8 cellular contexts compared by ENCODE assay signal in the genomic region with DNA sequence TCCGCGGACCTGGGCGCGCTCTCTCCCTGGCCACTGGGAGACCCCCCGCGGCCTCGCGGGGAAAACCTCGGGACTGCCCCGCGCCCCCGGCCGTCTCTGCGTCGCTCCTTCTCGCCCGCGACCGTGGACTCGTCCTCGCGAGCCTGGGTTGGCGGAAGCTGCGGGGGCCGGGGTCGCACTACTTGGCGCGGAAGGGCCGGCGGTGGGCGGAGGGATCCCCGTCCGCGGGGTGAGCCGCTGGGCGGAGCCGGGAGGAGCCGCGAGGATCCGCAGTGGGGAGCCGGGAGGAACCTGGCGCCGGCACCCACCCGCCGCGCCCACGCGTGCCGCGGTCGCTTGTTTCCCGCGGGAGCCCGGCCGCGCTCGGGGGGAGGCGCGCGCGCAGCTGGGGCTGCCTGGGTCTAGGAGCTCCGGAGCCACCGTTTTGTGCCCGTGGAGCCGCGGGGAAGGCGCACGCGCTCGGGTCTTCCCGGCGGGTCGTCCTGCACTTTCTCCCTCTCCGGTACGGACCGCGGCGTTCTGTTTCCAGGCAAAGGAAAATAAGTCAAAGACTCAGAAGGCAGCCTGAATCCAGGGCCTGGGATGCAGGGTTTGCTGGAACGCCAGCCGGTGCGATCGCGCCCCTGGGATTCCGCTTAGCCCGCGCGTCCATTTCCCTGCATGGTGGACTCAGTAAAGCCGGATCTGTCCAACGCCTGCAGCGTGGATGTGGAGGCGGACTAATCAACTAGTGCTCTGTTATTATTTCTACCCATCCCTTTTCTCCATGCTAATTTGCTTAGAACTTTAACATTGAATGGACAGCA. TPM values are rescaled to one million over a fixed set of nuclear protein-coding genes. Genes with fewer than 3 reads are reported as not detected.
DNase-seq lines count a peak whose midpoint lies in the region; ATAC-seq and TF ChIP-seq lines count a peak whose summit lies in the region.

No MANE protein-coding gene starts in this region.

- H3K4me3 ChIP-seq in PC-3 (ENCODE audit: low read length), result peak overlapping the region; percentile 89
- H3K4me3 ChIP-seq in fibroblast of the aortic adventitia (ENCODE audit: low read depth, low read length), result peak overlapping the region; percentile 77
- peak overlapping the region; percentile 82 for H3K4me3 ChIP-seq in neural cell (ENCODE audit: low read length)

- H3K9me3 Mint-ChIP-seq in activated T-helper 17 cell treated with anti-CD3 and anti-CD28 coated beads, Interleukin-2, amount 50 U/mL, for 72 hours, result no peaks in the 10 kb centered on the region
- no peaks in the 10 kb centered on the region for H3K9me3 Mint-ChIP-seq in stimulated activated naive CD8-positive, alpha-beta T cell treated with anti-CD3 and anti-CD28 coated beads, Interleukin-15, amount 100 ng/mL, for 72 hours

- H3K27me3 ChIP-seq in PC-3 (ENCODE audit: low read length) (no peaks in the 10 kb centered on the region), neural cell (ENCODE audit: insufficient read depth, low read depth, low read length) (no peaks in the 10 kb centered on the region)

- DNase-seq in D341Med (ENCODE audit: low spot score) (peak; percentile 92), PC-3 (peak; percentile 59), fibroblast of the aortic adventitia (ENCODE audit: low read depth) (peak; percentile 74)
- DNase-seq in stimulated activated naive CD8-positive, alpha-beta T cell treated with anti-CD3 and anti-CD28 coated beads, Interleukin-15, amount 100 ng/mL, for 72 hours, result peak; percentile 76 to 78

- H3K79me2 ChIP-seq in PC-3 (ENCODE audit: low read length) (peaks cover 8% of the 10 kb centered on the region; the same call in 1 of the 2 replicates), neural cell (replicated peaks; ENCODE audit: insufficient read depth, low read length) (peaks cover 5% of the 10 kb centered on the region)

- ATAC-seq in GM19328 (IDR thresholded peaks at IDR 0.05; ENCODE audit: unreplicated experiment) (peak; percentile 35), HG03469 (IDR thresholded peaks at IDR 0.05; ENCODE audit: unreplicated experiment) (peak; percentile 25), PC-3 (peak; percentile 59)
- peak; percentile 34 for ATAC-seq in activated T-helper 17 cell treated with anti-CD3 and anti-CD28 coated beads, Interleukin-2, amount 50 U/mL, for 72 hours (replicated peaks)
- ATAC-seq in stimulated activated naive CD8-positive, alpha-beta T cell treated with anti-CD3 and anti-CD28 coated beads, Interleukin-15, amount 100 ng/mL, for 72 hours, result peak; percentile 47

- H3K4me1 ChIP-seq in PC-3 (ENCODE audit: insufficient read depth, low read length), result peaks cover 12% of the 10 kb centered on the region; the same call in 1 of the 2 replicates

- CTCF ChIA-PET in PC-3 (lab: Charles Lee), result interaction anchor here (0.6 kb wide), 1 partner anchor 243 kb away, joined by 4 read pairs; no protein-coding TSS in a partner anchor

- POLR2A ChIA-PET in PC-3 (lab: Charles Lee; ENCODE audit: unreplicated experiment), result interaction anchor here (0.6 kb wide), 2 partner anchors 177 to 805 kb away, joined by 3 read pairs; no protein-coding TSS in a partner anchor

- TF ChIP-seq EP300 in neural cell (conservative IDR thresholded peaks at IDR 0.05; ENCODE audit: poor library complexity, severe bottlenecking), result no peak

- H3K9me2 ChIP-seq in PC-3 (replicated peaks; ENCODE audit: low read length) (no peaks in the 10 kb centered on the region), neural cell (ENCODE audit: insufficient read depth, low read length) (no peaks in the 10 kb centered on the region)

- peak overlapping the region; percentile 87 for H3K27ac Mint-ChIP-seq in activated T-helper 17 cell treated with anti-CD3 and anti-CD28 coated beads, Interleukin-2, amount 50 U/mL, for 72 hours
- H3K27ac Mint-ChIP-seq in stimulated activated naive CD8-positive, alpha-beta T cell treated with anti-CD3 and anti-CD28 coated beads, Interleukin-15, amount 100 ng/mL, for 72 hours, result peak overlapping the region; percentile 87 to 93

- H3K27ac ChIP-seq in PC-3 (ENCODE audit: low read length), result peak overlapping the region; percentile 85
- peak overlapping the region; percentile 96 for H3K27ac ChIP-seq in neural cell (ENCODE audit: low read length)

- H2AFZ ChIP-seq in PC-3 (ENCODE audit: low read length) (peak overlapping the region; percentile 78), neural cell (ENCODE audit: low read depth, low read length) (peak overlapping the region; percentile 76)

- H3K27me3 Mint-ChIP-seq in activated T-helper 17 cell treated with anti-CD3 and anti-CD28 coated beads, Interleukin-2, amount 50 U/mL, for 72 hours, result no peaks in the 10 kb centered on the region
- H3K27me3 Mint-ChIP-seq in stimulated activated naive CD8-positive, alpha-beta T cell treated with anti-CD3 and anti-CD28 coated beads, Interleukin-15, amount 100 ng/mL, for 72 hours, result no peaks in the 10 kb centered on the region

- TF ChIP-seq RAD21 in neural cell (conservative IDR thresholded peaks at IDR 0.05), result peak; percentile 37

- H3K9ac ChIP-seq in PC-3 (ENCODE audit: low read length) (peak overlapping the region; percentile 91), neural cell (ENCODE audit: low read length) (peak overlapping the region; percentile 97)

- H4K20me1 ChIP-seq in PC-3 (ENCODE audit: low read length), result no peaks in the 10 kb centered on the region
- no peaks in the 10 kb centered on the region for H4K20me1 ChIP-seq in neural cell (ENCODE audit: insufficient read depth)

- H3K9me3 ChIP-seq in PC-3 (ENCODE audit: low read length), result no peaks in the 10 kb centered on the region
- H3K9me3 ChIP-seq in neural cell (ENCODE audit: low read length), result no peaks in the 10 kb centered on the region

- peaks cover 3% of the 10 kb centered on the region for H3K4me1 Mint-ChIP-seq in activated T-helper 17 cell treated with anti-CD3 and anti-CD28 coated beads, Interleukin-2, amount 50 U/mL, for 72 hours
- peaks cover 8% of the 10 kb centered on the region for H3K4me1 Mint-ChIP-seq in stimulated activated naive CD8-positive, alpha-beta T cell treated with anti-CD3 and anti-CD28 coated beads, Interleukin-15, amount 100 ng/mL, for 72 hours

- peak overlapping the region; percentile 91 for H3K4me3 Mint-ChIP-seq in activated T-helper 17 cell treated with anti-CD3 and anti-CD28 coated beads, Interleukin-2, amount 50 U/mL, for 72 hours
- H3K4me3 Mint-ChIP-seq in stimulated activated naive CD8-positive, alpha-beta T cell treated with anti-CD3 and anti-CD28 coated beads, Interleukin-15, amount 100 ng/mL, for 72 hours, result peak overlapping the region; percentile 92 to 94

- no peaks in the 10 kb centered on the region for H3F3A ChIP-seq in PC-3 (ENCODE audit: low read length, unreplicated experiment)
- no peaks in the 10 kb centered on the region for H3F3A ChIP-seq in neural cell (ENCODE audit: insufficient read depth, low read length, poor library complexity, severe bottlenecking)

- BruUV-seq in PC-3 (replicated peaks; lab: Mats Ljungman, UMichigan), result no TSS peak

- no peak for TF ChIP-seq CTCF in PC-3 (conservative IDR thresholded peaks at IDR 0.05; ENCODE audit: low read depth, low read length)
- no peak for TF ChIP-seq CTCF in fibroblast of the aortic adventitia (IDR thresholded peaks at IDR 0.05; ENCODE audit: insufficient read depth, low read length)
- no peak for TF ChIP-seq CTCF in neural cell (IDR thresholded peaks at IDR 0.05; ENCODE audit: poor library complexity, severe bottlenecking)

- no peaks in the 10 kb centered on the region for H3K36me3 Mint-ChIP-seq in activated T-helper 17 cell treated with anti-CD3 and anti-CD28 coated beads, Interleukin-2, amount 50 U/mL, for 72 hours (ENCODE audit: low read depth)

- H3K4me2 ChIP-seq in PC-3 (ENCODE audit: low read length), result peak overlapping the region; percentile 100
- peak overlapping the region; percentile 68 for H3K4me2 ChIP-seq in neural cell (ENCODE audit: low read length)

- intact Hi-C loops in PC-3 (cut with micrococcal nuclease), result loop anchor here (10.0 kb wide), 2 partner anchors 210 to 240 kb away; a partner anchor contains a TSS

- no peaks in the 10 kb centered on the region for H3K36me3 ChIP-seq in PC-3 (ENCODE audit: low read depth, low read length)
- no peaks in the 10 kb centered on the region for H3K36me3 ChIP-seq in neural cell (ENCODE audit: insufficient read depth, low read length)

TF ChIP-seq in neural cell, 6 proteins besides CTCF, POLR2A, EP300 and RAD21 (continues in another document):
- TF ChIP-seq TAF1 (IDR thresholded peaks at IDR 0.05; ENCODE audit: low read depth) (peak; percentile 77), POLR2AphosphoS5 (IDR thresholded peaks at IDR 0.05) (peak; percentile 34), SMC3 (conservative IDR thresholded peaks at IDR 0.05; ENCODE audit: poor library complexity) (peak; percentile 55), EZH2 (IDR thresholded peaks at IDR 0.05; ENCODE audit: borderline replicate concordance, insufficient read depth, low read length, poor library complexity, severe bottlenecking) (no peak)
- TF ChIP-seq, protein P1, sequence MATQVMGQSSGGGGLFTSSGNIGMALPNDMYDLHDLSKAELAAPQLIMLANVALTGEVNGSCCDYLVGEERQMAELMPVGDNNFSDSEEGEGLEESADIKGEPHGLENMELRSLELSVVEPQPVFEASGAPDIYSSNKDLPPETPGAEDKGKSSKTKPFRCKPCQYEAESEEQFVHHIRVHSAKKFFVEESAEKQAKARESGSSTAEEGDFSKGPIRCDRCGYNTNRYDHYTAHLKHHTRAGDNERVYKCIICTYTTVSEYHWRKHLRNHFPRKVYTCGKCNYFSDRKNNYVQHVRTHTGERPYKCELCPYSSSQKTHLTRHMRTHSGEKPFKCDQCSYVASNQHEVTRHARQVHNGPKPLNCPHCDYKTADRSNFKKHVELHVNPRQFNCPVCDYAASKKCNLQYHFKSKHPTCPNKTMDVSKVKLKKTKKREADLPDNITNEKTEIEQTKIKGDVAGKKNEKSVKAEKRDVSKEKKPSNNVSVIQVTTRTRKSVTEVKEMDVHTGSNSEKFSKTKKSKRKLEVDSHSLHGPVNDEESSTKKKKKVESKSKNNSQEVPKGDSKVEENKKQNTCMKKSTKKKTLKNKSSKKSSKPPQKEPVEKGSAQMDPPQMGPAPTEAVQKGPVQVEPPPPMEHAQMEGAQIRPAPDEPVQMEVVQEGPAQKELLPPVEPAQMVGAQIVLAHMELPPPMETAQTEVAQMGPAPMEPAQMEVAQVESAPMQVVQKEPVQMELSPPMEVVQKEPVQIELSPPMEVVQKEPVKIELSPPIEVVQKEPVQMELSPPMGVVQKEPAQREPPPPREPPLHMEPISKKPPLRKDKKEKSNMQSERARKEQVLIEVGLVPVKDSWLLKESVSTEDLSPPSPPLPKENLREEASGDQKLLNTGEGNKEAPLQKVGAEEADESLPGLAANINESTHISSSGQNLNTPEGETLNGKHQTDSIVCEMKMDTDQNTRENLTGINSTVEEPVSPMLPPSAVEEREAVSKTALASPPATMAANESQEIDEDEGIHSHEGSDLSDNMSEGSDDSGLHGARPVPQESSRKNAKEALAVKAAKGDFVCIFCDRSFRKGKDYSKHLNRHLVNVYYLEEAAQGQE (IDR thresholded peaks at IDR 0.05; ENCODE audit: borderline replicate concordance), result peak; percentile 71

RNA-seq across cellular contexts. Expression of a gene that starts 28.7 kb away (rescaled TPM):
- total RNA-seq in PC-3 (2014; rRNA removed) (15.3 and 28.5 TPM in 2 replicates), fibroblast of the aortic adventitia (ENCODE audit: low replicate concordance) (34.3 and 43.8 TPM in 2 replicates)
- 100 to 1,000 TPM in 1 of 2 donors, 10 to 100 TPM in 1; 52.1 to 106 TPM for total RNA-seq in activated T-helper 17 cell treated with anti-CD3 and anti-CD28 coated beads, Interleukin-2, amount 50 U/mL, for 72 hours
- 29.8 and 32.8 TPM in 2 replicates for polyA plus RNA-seq in neural cell
- 89.1 and 131 TPM in 2 replicates for polyA minus RNA-seq in neural cell

Comparison
In these comparisons a context has a peak if more than half of its experiments do, and no peak if none do; other contexts are left out.
1. Peak in every context shown above with its lines: DNase-seq, ATAC-seq, H3K4me3 ChIP-seq and H3K27ac ChIP-seq.